In the genomic region with DNA sequence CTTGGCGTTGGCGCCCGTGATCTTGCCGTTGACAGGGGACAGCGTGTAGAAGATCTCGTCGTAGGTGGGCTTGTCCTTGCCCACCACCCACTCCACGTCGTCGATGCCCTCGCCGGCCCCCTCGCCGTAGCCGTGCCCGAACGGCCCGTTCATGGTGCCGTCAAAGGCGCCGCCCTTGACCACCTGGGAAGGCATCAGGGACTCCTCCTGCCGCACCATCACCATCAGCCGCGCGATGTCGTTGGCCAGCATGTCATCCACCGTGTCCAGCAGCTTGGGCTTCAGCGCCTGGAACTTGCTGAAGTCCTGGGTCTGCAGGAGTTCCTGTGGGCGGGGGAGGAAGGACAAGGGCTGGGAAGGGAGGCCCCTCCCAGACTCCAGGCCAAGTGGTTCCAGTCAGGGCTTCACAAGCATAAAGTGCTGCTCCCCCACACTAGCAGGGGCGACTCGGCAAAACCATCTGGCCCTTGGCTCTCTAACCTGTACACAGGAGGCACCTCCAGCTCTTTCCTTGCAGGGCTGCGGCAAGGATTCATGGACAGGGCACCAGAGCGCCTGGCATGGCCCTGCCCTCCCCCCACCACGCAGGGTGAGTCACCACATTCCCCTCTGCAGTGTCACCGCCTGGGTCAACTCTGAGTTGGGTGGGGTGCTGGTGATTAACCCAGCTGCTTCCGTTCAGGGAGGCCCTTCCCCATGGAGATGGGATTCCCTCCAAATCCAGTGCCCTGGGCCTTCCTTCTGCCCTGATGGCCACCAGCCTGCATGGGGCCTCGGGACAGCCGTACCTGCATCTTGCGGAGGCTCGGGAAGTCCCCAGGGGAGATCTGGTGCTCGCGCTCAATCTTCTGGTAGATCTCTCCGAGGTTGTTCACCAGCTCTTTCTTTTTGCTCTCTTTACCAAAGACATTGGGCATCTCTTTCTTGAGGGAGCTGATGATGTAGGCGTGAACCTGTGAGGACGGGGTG, we compare ENCODE assay signal across 1 cellular context.
TF ChIP-seq lines count a peak whose summit lies in the region.

No MANE protein-coding gene starts in this region.

TF ChIP-seq in Ishikawa, 13 proteins besides CTCF, POLR2A, EP300 and RAD21 (continued from another document):
- TF ChIP-seq, protein P1, sequence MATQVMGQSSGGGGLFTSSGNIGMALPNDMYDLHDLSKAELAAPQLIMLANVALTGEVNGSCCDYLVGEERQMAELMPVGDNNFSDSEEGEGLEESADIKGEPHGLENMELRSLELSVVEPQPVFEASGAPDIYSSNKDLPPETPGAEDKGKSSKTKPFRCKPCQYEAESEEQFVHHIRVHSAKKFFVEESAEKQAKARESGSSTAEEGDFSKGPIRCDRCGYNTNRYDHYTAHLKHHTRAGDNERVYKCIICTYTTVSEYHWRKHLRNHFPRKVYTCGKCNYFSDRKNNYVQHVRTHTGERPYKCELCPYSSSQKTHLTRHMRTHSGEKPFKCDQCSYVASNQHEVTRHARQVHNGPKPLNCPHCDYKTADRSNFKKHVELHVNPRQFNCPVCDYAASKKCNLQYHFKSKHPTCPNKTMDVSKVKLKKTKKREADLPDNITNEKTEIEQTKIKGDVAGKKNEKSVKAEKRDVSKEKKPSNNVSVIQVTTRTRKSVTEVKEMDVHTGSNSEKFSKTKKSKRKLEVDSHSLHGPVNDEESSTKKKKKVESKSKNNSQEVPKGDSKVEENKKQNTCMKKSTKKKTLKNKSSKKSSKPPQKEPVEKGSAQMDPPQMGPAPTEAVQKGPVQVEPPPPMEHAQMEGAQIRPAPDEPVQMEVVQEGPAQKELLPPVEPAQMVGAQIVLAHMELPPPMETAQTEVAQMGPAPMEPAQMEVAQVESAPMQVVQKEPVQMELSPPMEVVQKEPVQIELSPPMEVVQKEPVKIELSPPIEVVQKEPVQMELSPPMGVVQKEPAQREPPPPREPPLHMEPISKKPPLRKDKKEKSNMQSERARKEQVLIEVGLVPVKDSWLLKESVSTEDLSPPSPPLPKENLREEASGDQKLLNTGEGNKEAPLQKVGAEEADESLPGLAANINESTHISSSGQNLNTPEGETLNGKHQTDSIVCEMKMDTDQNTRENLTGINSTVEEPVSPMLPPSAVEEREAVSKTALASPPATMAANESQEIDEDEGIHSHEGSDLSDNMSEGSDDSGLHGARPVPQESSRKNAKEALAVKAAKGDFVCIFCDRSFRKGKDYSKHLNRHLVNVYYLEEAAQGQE (IDR thresholded peaks at IDR 0.05; ENCODE audit: low read depth) = no peak
- TF ChIP-seq TAF1 (IDR thresholded peaks at IDR 0.05; ENCODE audit: low read depth) = no peak
- TF ChIP-seq TCF12 (IDR thresholded peaks at IDR 0.05; ENCODE audit: low read depth) = peak; percentile 94
